In genomic region chr12:102958073-102958829, GRCh38 we compare ENCODE assay signal across 10 cellular contexts. TPM values are rescaled to one million over a fixed set of nuclear protein-coding genes. Genes with fewer than 3 reads are reported as not detected.
DNase-seq lines count a peak whose midpoint lies in the region; ATAC-seq and TF ChIP-seq lines count a peak whose summit lies in the region.
"Had no signal": no experiment of that assay in that cellular context is flagged by ENCODE, and none has a peak within 500 bp of the region (broad histone marks: within the 10 kb centered on the region; RNA-seq: fewer than 3 reads in every experiment).

No MANE protein-coding gene starts in this region.

- H3K27ac ChIP-seq in cardiac muscle cell (no peak overlapping the region), SK-N-MC (no peak overlapping the region)

- H3K27ac Mint-ChIP-seq in progenitor cell of endocrine pancreas: no peak overlapping the region

- peaks cover 5% of the 10 kb centered on the region for H3K4me1 ChIP-seq in cardiac muscle cell (ENCODE audit: low read depth)

- ATAC-seq in left cardiac atrium (no peak), HG02588 (IDR thresholded peaks at IDR 0.05; ENCODE audit: unreplicated experiment) (peak; percentile 51)
- ATAC-seq: HCT116 had no signal

- intact Hi-C loops in left cardiac atrium (cut with DNase I): no loop called here

- peak overlapping the region; percentile 64 for H3K4me3 Mint-ChIP-seq in progenitor cell of endocrine pancreas (ENCODE audit: low read depth)

- H3K9me3 Mint-ChIP-seq in progenitor cell of endocrine pancreas (ENCODE audit: low read depth): no peaks in the 10 kb centered on the region

- TF ChIP-seq CTCF in cardiac muscle cell (IDR thresholded peaks at IDR 0.05; ENCODE audit: low read depth, low read length): no peak
- TF ChIP-seq CTCF in fibroblast of mammary gland (conservative IDR thresholded peaks at IDR 0.05; ENCODE audit: control insufficient read depth, insufficient read depth, low read depth, low read length): no peak
- no peak for TF ChIP-seq CTCF in progenitor cell of endocrine pancreas (IDR thresholded peaks at IDR 0.05; ENCODE audit: unreplicated experiment)

- peaks cover 96% of the 10 kb centered on the region for H3K27me3 Mint-ChIP-seq in progenitor cell of endocrine pancreas

- H3K36me3 ChIP-seq in cardiac muscle cell (no peaks in the 10 kb centered on the region), SK-N-MC (ENCODE audit: insufficient read depth, low read length) (no peaks in the 10 kb centered on the region)

- peaks cover 8% of the 10 kb centered on the region for H3K4me1 Mint-ChIP-seq in progenitor cell of endocrine pancreas (ENCODE audit: low read depth)

- peak overlapping the region; percentile 36 for H3K4me3 ChIP-seq in cardiac muscle cell
- peak overlapping the region; percentile 15; the same call in 1 of the 2 replicates for H3K4me3 ChIP-seq in SK-N-MC
- no peak overlapping the region for H3K4me3 ChIP-seq in fibroblast of mammary gland (ENCODE audit: control insufficient read depth, low read depth, low read length)

- no peak overlapping the region for H3K9ac ChIP-seq in SK-N-MC (ENCODE audit: insufficient read length)

- peak; percentile 47 to 50 for DNase-seq in cardiac muscle cell (ENCODE audit: low read depth in 1 of 2, low spot score in 1 of 2)
- DNase-seq in left cardiac atrium: no peak
- DNase-seq in SK-N-MC (ENCODE audit: low read depth, low spot score): no peak
- DNase-seq in fibroblast of mammary gland (ENCODE audit: low read depth): peak; percentile 22
- peak; percentile 39 for DNase-seq in progenitor cell of endocrine pancreas (ENCODE audit: low spot score, unreplicated experiment)
- DNase-seq in mesenteric fat pad (ENCODE audit: low spot score): no peak
- DNase-seq in activated CD8-positive, alpha-beta memory T cell treated with anti-CD3 and anti-CD28 coated beads, Interleukin-2, amount 50 U/mL, for 4 hours: no peak

- H3K27me3 ChIP-seq in cardiac muscle cell: peaks cover 100% of the 10 kb centered on the region

- no peaks in the 10 kb centered on the region for H3K9me3 ChIP-seq in cardiac muscle cell (ENCODE audit: low read depth)
- H3K9me3 ChIP-seq in SK-N-MC (ENCODE audit: low read depth, low read length): no peaks in the 10 kb centered on the region

- no peaks in the 10 kb centered on the region for H3K36me3 Mint-ChIP-seq in progenitor cell of endocrine pancreas (ENCODE audit: insufficient read depth)

RNA-seq across cellular contexts. Expression of gene ASCL1, which starts 0.8 kb away (rescaled TPM):
- not detected in 2 replicates for total RNA-seq in cardiac muscle cell
- polyA plus RNA-seq in cardiac muscle cell: not detected in 2 replicates
- total RNA-seq in left cardiac atrium: not detected
- 8.3 and 8.4 TPM in 2 replicates for total RNA-seq in progenitor cell of endocrine pancreas
- total RNA-seq in mesenteric fat pad: not detected
- total RNA-seq: glomerular endothelial cell had no signal

RNA-seq across cellular contexts. Expression of gene PAH, which starts 41.2 kb away (rescaled TPM):
- 0.18 TPM in 1 of 2 replicates, not detected in the other for total RNA-seq in cardiac muscle cell
- polyA plus RNA-seq in cardiac muscle cell: not detected in 2 replicates
- total RNA-seq in left cardiac atrium: under 1 TPM in 1 of 2 donors, not detected in 1; 0.32 TPM
- 15.8 and 17.4 TPM in 2 replicates for total RNA-seq in progenitor cell of endocrine pancreas
- total RNA-seq in mesenteric fat pad: not detected
- total RNA-seq: glomerular endothelial cell had no signal

Comparison
In these comparisons a context has a peak if more than half of its experiments do, and no peak if none do; other contexts are left out.
1. DNase-seq: peak in cardiac muscle cell (2 of 2), fibroblast of mammary gland (single experiment) and progenitor cell of endocrine pancreas (single experiment); none in left cardiac atrium (single experiment), SK-N-MC (single experiment), mesenteric fat pad (single experiment) and activated CD8-positive, alpha-beta memory T cell treated with anti-CD3 and anti-CD28 coated beads, Interleukin-2, amount 50 U/mL, for 4 hours (single experiment).
2. RNA of gene PAH, which starts 41.2 kb away (total RNA-seq): 15.8 to 17.4 TPM in progenitor cell of endocrine pancreas; 0.32 TPM in left cardiac atrium, 0.18 TPM in cardiac muscle cell and not detected in mesenteric fat pad (single experiment); every median in the first group is over 10 times any median in the second.